Comparison of ENCODE assay signal across 23 cellular contexts in genomic region chr11:84383571-84383970, GRCh38.
"Had no signal": no experiment of that assay in that cellular context is flagged by ENCODE, and none has a peak within 500 bp of the region (broad histone marks: within the 10 kb centered on the region; RNA-seq: fewer than 3 reads in every experiment).

No MANE protein-coding gene starts in this region.

- H3K4me1 ChIP-seq: left lung, prostate gland, right atrium auricular region, tibial artery had no signal

- H3K4me3 ChIP-seq: esophagus muscularis mucosa, left lung, prostate gland, right atrium auricular region, tibial artery had no signal

- H3K27ac ChIP-seq: esophagus muscularis mucosa, left lung, prostate gland, right atrium auricular region, tibial artery had no signal

- H3K9me3 ChIP-seq: esophagus muscularis mucosa, left lung, prostate gland, right atrium auricular region, tibial artery had no signal

- DNase-seq: activated CD8-positive, alpha-beta memory T cell treated with anti-CD3 and anti-CD28 coated beads for 24 hours; activated CD8-positive, alpha-beta memory T cell treated with anti-CD3 and anti-CD28 coated beads, Interleukin-2, amount 50 U/mL, for 4 hours; activated naive CD4-positive, alpha-beta T cell treated with Interleukin-2 at 50 U/mL for 16 hours; activated naive CD8-positive, alpha-beta T cell treated with anti-CD3 and anti-CD28 coated beads for 36 hours; activated T-cell treated with anti-CD3 and anti-CD28 coated beads, Interleukin-2, amount 50 U/mL, for 4 hours; amniotic stem cell; caudate nucleus; foreskin fibroblast; immature natural killer cell; kidney glomerular epithelial cell; left lung; midbrain; natural killer cell; stimulated activated CD4-positive, alpha-beta T cell treated with anti-CD3 and anti-CD28 coated beads, Interleukin-12 subunit alpha, Interleukin-12 subunit beta, amount 100 ng/mL, for 4 hours; stimulated activated CD4-positive, alpha-beta T cell treated with anti-CD3 and anti-CD28 coated beads, Interleukin-4, amount 100 ng/mL, for 4 hours; stimulated activated naive CD8-positive, alpha-beta T cell treated with anti-CD3 and anti-CD28 coated beads, Interleukin-15, Interleukin-2, amounts not matched to agents 100 U/mL and 50 U/mL, for 24 hours; T-cell; tibial artery had no signal

- ATAC-seq: activated T-cell treated with anti-CD3 and anti-CD28 coated beads, Interleukin-2, amount 50 U/mL, for 4 hours; left lung; natural killer cell; stimulated activated naive CD8-positive, alpha-beta T cell treated with anti-CD3 and anti-CD28 coated beads, Interleukin-15, Interleukin-2, amounts not matched to agents 100 U/mL and 50 U/mL, for 24 hours; T-cell had no signal

- H3K36me3 ChIP-seq: esophagus muscularis mucosa, left lung, prostate gland, right atrium auricular region, tibial artery had no signal

- FAIRE-seq: colon, TTC549 had no signal

- H3K27me3 ChIP-seq: esophagus muscularis mucosa, left lung, right atrium auricular region, tibial artery had no signal
